22 cellular contexts compared by ENCODE assay signal in the genomic region with DNA sequence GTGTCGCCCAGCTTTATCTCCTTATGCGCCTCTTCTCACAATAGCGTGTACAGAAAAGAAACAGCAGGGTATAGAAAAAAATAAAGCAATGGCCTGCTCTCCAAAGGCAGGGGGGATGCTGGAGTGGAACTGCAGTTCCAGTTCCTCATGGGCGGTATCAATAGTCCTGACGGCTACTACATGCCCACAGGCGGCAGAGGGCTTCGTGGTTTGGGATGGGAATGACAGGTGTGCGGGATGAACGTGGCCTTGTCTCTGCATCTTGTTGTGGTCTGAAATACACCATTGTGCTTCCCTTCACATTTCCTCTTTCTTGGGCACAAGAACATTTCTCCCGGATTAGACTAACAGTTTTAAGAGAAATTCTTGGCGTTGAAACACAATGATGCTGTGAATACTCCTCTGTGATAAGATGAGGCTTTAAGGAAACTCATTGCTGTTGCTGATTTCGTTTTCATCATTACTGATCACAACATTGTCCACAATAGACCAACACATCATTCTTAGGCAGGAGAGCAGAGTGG.
"Had no signal": no experiment of that assay in that cellular context is flagged by ENCODE, and none has a peak within 500 bp of the region (broad histone marks: within the 10 kb centered on the region; RNA-seq: fewer than 3 reads in every experiment).

No MANE protein-coding gene starts in this region.

- H3K36me3 ChIP-seq: breast epithelium, left ventricle myocardium inferior, spleen, thoracic aorta, upper lobe of left lung, vagina had no signal

- H3K27me3 ChIP-seq: hepatocyte, spleen, upper lobe of left lung, vagina had no signal

- H3K9me3 ChIP-seq: breast epithelium, left ventricle myocardium inferior, spleen, thoracic aorta, upper lobe of left lung, vagina had no signal

- H3K4me3 ChIP-seq: breast epithelium, hepatocyte, left ventricle myocardium inferior, lung, spleen, upper lobe of left lung, vagina had no signal

- H3K4me1 ChIP-seq: breast epithelium, left ventricle myocardium inferior, parathyroid adenoma, spleen, upper lobe of left lung had no signal

- H3K27ac ChIP-seq: breast epithelium, hepatocyte, left ventricle myocardium inferior, parathyroid adenoma, spleen, thoracic aorta, upper lobe of left lung, vagina had no signal

- DNase-seq: activated CD4-positive, alpha-beta T cell treated with anti-CD3 and anti-CD28 coated beads, Interleukin-2, amount 10 ng/mL, durations not matched to agents 7 days and 5 days; activated CD4-positive, CD25-positive, alpha-beta regulatory T cell treated with anti-CD3 and anti-CD28 coated beads, Interleukin-2, amount 50 U/mL, for 72 hours; activated CD8-positive, alpha-beta memory T cell treated with anti-CD3 and anti-CD28 coated beads, Interleukin-2, amount 10 ng/mL, durations not matched to agents 7 days and 5 days; activated CD8-positive, alpha-beta T cell treated with anti-CD3 and anti-CD28 coated beads for 36 hours; activated naive CD4-positive, alpha-beta T cell; activated T-cell treated with anti-CD3 and anti-CD28 coated beads for 4 hours; activated T-cell treated with anti-CD3 and anti-CD28 coated beads, Interleukin-2, amount 50 U/mL, for 72 hours; endodermal cell; islet precursor cell; left ventricle myocardium inferior; right cardiac atrium; spleen; stimulated activated naive CD8-positive, alpha-beta T cell treated with anti-CD3 and anti-CD28 coated beads, Interleukin-15, Interleukin-2, amounts not matched to agents 100 U/mL and 50 U/mL, for 24 hours; SW 1271; T-helper 9 cell; upper lobe of left lung had no signal
